Comparison of ENCODE assay signal across 11 cellular contexts in the genomic region with DNA sequence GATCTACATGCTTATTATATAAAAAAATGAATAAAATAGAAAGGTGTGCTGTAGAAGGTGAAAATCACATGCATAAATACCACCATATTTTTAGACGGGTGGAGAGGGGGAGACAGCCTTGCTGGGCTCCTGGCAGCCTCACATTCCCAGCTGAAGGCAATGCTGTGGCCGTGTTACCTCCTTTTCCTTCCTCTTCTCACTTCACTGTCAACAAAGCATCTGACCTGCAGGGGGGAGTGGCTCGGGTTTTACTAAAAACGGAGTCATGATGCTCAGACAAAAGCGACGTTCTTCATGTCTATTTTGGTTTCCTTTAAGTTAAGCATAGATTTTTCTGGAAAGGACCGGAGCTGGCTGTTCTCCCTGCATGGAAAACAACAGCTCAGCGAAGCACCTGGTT. TPM values are rescaled to one million over a fixed set of nuclear protein-coding genes. Genes with fewer than 3 reads are reported as not detected.
A peak's percentile ranks its signal among the peaks of the same experiment; 100 is the strongest.
DNase-seq lines count a peak whose midpoint lies in the region; ATAC-seq, FAIRE-seq and TF ChIP-seq lines count a peak whose summit lies in the region.
"Had no signal": no experiment of that assay in that cellular context is flagged by ENCODE, and none has a peak within 500 bp of the region (broad histone marks: within the 10 kb centered on the region; RNA-seq: fewer than 3 reads in every experiment).

No MANE protein-coding gene starts in this region.

- no peaks in the 10 kb centered on the region for H3K9me1 ChIP-seq in endothelial cell of umbilical vein (replicated peaks; ENCODE audit: control insufficient read depth, extremely low read depth, insufficient read depth, low read length)

- ATAC-seq in CD4-positive, alpha-beta T cell (ENCODE audit: poor library complexity), result peak; percentile 54
- ATAC-seq in HG03108 (IDR thresholded peaks at IDR 0.05; ENCODE audit: unreplicated experiment), result no peak

- dilution Hi-C loops in endothelial cell of umbilical vein (cut with MboI; ENCODE audit: extremely low pct_ligation_motif_present, low sequenced_read_pairs), result no loop called here

- H3K36me3 ChIP-seq in OCI-LY3 (replicated peaks; ENCODE audit: low read depth, low read length) (no peaks in the 10 kb centered on the region), endothelial cell of umbilical vein (ENCODE audit: control insufficient read depth in 2 of 2, extremely low read depth in 1 of 2, insufficient read depth in 2 of 2, low read length in 2 of 2) (no peaks in the 10 kb centered on the region), tibial artery (no peaks in the 10 kb centered on the region)
- H3K36me3 ChIP-seq: right atrium auricular region, WERI-Rb-1 had no signal

- BruUV-seq in endothelial cell of umbilical vein (replicated peaks; lab: Mats Ljungman, UMichigan), result no TSS peak

- TF ChIP-seq POLR2A in endothelial cell of umbilical vein (IDR thresholded peaks at IDR 0.05; ENCODE audit: low read depth, low read length) (no peak), erythroblast (IDR thresholded peaks at IDR 0.05; ENCODE audit: low read length) (no peak)

- no peak for TF ChIP-seq CTCF in CD4-positive, alpha-beta T cell (IDR thresholded peaks at IDR 0.05)
- TF ChIP-seq CTCF in GM12873 (IDR thresholded peaks at IDR 0.05; ENCODE audit: insufficient read depth, low read depth, low read length, missing control alignments), result peak; percentile 14
- no peak for TF ChIP-seq CTCF in OCI-LY3 (IDR thresholded peaks at IDR 0.05; ENCODE audit: low read depth, low read length)
- no peak for TF ChIP-seq CTCF in endothelial cell of umbilical vein (IDR thresholded peaks at IDR 0.05; ENCODE audit: extremely low read depth in 1 of 2, insufficient read depth in 1 of 2, low read depth in 1 of 2, low read length in 2 of 2)
- TF ChIP-seq CTCF in tibial artery (IDR thresholded peaks at IDR 0.05), result no peak

- FAIRE-seq in endothelial cell of umbilical vein (lab: Jason Lieb, UNC), result no peak

- H3K4me2 ChIP-seq in OCI-LY3 (ENCODE audit: low read length) (peak overlapping the region; percentile 41), endothelial cell of umbilical vein (ENCODE audit: insufficient read depth, low read length) (no peak overlapping the region)

- no peak overlapping the region for H3K4me3 Mint-ChIP-seq in CD4-positive, alpha-beta T cell

- CTCF ChIA-PET in CD4-positive, alpha-beta T cell (lab: Charles Lee), result no interaction called here
- CTCF ChIA-PET in endothelial cell of umbilical vein (lab: Charles Lee), result interaction anchor here (1.0 kb wide), 1 partner anchor 19 kb away, joined by 3 read pairs; no protein-coding TSS in a partner anchor

- H3K9ac ChIP-seq in OCI-LY3 (ENCODE audit: low read length), result no peak overlapping the region
- H3K9ac ChIP-seq in endothelial cell of umbilical vein (replicated peaks; ENCODE audit: extremely low read depth, insufficient read depth, low read length), result no peak overlapping the region

- H4K20me1 ChIP-seq in OCI-LY3 (ENCODE audit: insufficient read depth, low read length) (no peaks in the 10 kb centered on the region), endothelial cell of umbilical vein (replicated peaks; ENCODE audit: control insufficient read depth, extremely low read depth, insufficient read depth, low read length) (no peaks in the 10 kb centered on the region)

- no peak overlapping the region for H3K27ac Mint-ChIP-seq in CD4-positive, alpha-beta T cell

- H3K27ac ChIP-seq in CD4-positive, alpha-beta T cell (ENCODE audit: low read depth, low read length), result no peak overlapping the region
- H3K27ac ChIP-seq in OCI-LY3 (ENCODE audit: low read length) (no peak overlapping the region), endothelial cell of umbilical vein (ENCODE audit: insufficient read depth, low read depth, low read length) (no peak overlapping the region), tibial artery (no peak overlapping the region)
- H3K27ac ChIP-seq: right atrium auricular region, WERI-Rb-1 had no signal

- H3K9me3 Mint-ChIP-seq in CD4-positive, alpha-beta T cell, result no peaks in the 10 kb centered on the region

- H3K9me3 ChIP-seq in CD4-positive, alpha-beta T cell (ENCODE audit: control insufficient read depth, low read length), result no peaks in the 10 kb centered on the region
- H3K9me3 ChIP-seq in OCI-LY3 (ENCODE audit: insufficient read depth, low read length), result no peaks in the 10 kb centered on the region
- H3K9me3 ChIP-seq in endothelial cell of umbilical vein (replicated peaks; ENCODE audit: control insufficient read depth, insufficient read depth, low read length), result no peaks in the 10 kb centered on the region
- H3K9me3 ChIP-seq in tibial artery, result no peaks in the 10 kb centered on the region
- H3K9me3 ChIP-seq: right atrium auricular region had no signal

- intact Hi-C loops in CD4-positive, alpha-beta T cell (cut with DNase I, micrococcal nuclease), result no loop called here
- intact Hi-C loops in endothelial cell of umbilical vein (cut with micrococcal nuclease) (no loop called here), tibial artery (cut with DNase I; ENCODE audit: low total_unique reads) (no loop called here)

- peaks cover 10% of the 10 kb centered on the region for H3K27me3 Mint-ChIP-seq in CD4-positive, alpha-beta T cell

- H2AFZ ChIP-seq in OCI-LY3 (ENCODE audit: low read depth, low read length) (peak overlapping the region; percentile 39; the same call in 1 of the 2 replicates), endothelial cell of umbilical vein (ENCODE audit: low read depth, low read length) (peak overlapping the region; percentile 20)

- no peaks in the 10 kb centered on the region for H3K79me2 ChIP-seq in OCI-LY3 (ENCODE audit: low read length)
- H3K79me2 ChIP-seq in endothelial cell of umbilical vein (ENCODE audit: control insufficient read depth, insufficient read depth, low read length), result no peaks in the 10 kb centered on the region

- peaks cover 8% of the 10 kb centered on the region for H3K4me1 Mint-ChIP-seq in CD4-positive, alpha-beta T cell (ENCODE audit: low read depth)

- POLR2A ChIA-PET in CD4-positive, alpha-beta T cell (lab: Charles Lee), result no interaction called here
- POLR2A ChIA-PET in endothelial cell of umbilical vein (lab: Charles Lee), result no interaction called here

- H3K4me1 ChIP-seq in OCI-LY3 (ENCODE audit: low read length) (peaks cover 7% of the 10 kb centered on the region; the same call in 1 of the 2 replicates), endothelial cell of umbilical vein (ENCODE audit: control insufficient read depth, extremely low read depth, insufficient read depth, low read length) (no peaks in the 10 kb centered on the region), tibial artery (peaks cover 0 to under 1% (median 0%) of the 10 kb centered on the region in 4 donors)

- peak in 1 of 10 experiments; percentile 3 for DNase-seq in CD4-positive, alpha-beta T cell
- DNase-seq in endothelial cell of umbilical vein (ENCODE audit: low read depth, low spot score) (peak; percentile 11), globus pallidus (ENCODE audit: low spot score) (no peak), tibial artery (no peak), erythroblast (lab: John Stamatoyannopoulos, UW) (no peak)
- DNase-seq: activated naive CD4-positive, alpha-beta T cell; WERI-Rb-1 had no signal

- no peaks in the 10 kb centered on the region for H3K27me3 ChIP-seq in CD4-positive, alpha-beta T cell (ENCODE audit: control insufficient read depth, insufficient read depth, low read length)
- H3K27me3 ChIP-seq in OCI-LY3 (ENCODE audit: low read depth, low read length) (peaks cover 4% of the 10 kb centered on the region; the same call in 1 of the 2 replicates), endothelial cell of umbilical vein (ENCODE audit: control insufficient read depth in 2 of 2, insufficient read depth in 2 of 2, low read length in 2 of 2) (peaks cover 4 to 12% of the 10 kb centered on the region in 2 experiments), tibial artery (peaks cover 0 to 33% of the 10 kb centered on the region in 2 donors)
- H3K27me3 ChIP-seq: right atrium auricular region had no signal

- no peaks in the 10 kb centered on the region for H3K36me3 Mint-ChIP-seq in CD4-positive, alpha-beta T cell (ENCODE audit: low read depth)

- H3K4me3 ChIP-seq in OCI-LY3 (ENCODE audit: low read length), result 0 out of 2 replicates have a peak overlapping the region, but pooled peaks have one; percentile 22
- no peak overlapping the region for H3K4me3 ChIP-seq in endothelial cell of umbilical vein (replicated peaks in 1 of 3; ENCODE audit: insufficient read depth in 1 of 3, low read depth in 1 of 3, low read length in 3 of 3)
- no peak overlapping the region for H3K4me3 ChIP-seq in tibial artery
- H3K4me3 ChIP-seq: right atrium auricular region had no signal

TF ChIP-seq in endothelial cell of umbilical vein, 7 proteins besides CTCF, POLR2A, EP300 and RAD21:
- TF ChIP-seq, protein P1, sequence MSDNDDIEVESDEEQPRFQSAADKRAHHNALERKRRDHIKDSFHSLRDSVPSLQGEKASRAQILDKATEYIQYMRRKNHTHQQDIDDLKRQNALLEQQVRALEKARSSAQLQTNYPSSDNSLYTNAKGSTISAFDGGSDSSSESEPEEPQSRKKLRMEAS (IDR thresholded peaks at IDR 0.05; ENCODE audit: insufficient read depth, insufficient read length), result no peak
- no peak for TF ChIP-seq EZH2 (IDR thresholded peaks at IDR 0.05; ENCODE audit: borderline replicate concordance, low read depth, low read length, severe bottlenecking)
- TF ChIP-seq POLR2AphosphoS5 (IDR thresholded peaks at IDR 0.05; ENCODE audit: insufficient read depth, low read depth, low read length), result no peak
- no peak for TF ChIP-seq JUN (IDR thresholded peaks at IDR 0.05; ENCODE audit: borderline replicate concordance, insufficient read depth, insufficient read length, low read depth)
- no peak for TF ChIP-seq MYC (IDR thresholded peaks at IDR 0.05; ENCODE audit: low read depth, low read length)
- TF ChIP-seq GATA2 (IDR thresholded peaks at IDR 0.05; ENCODE audit: insufficient read depth, insufficient read length, low read depth, low read length), result no peak
- TF ChIP-seq FOS (IDR thresholded peaks at IDR 0.05; ENCODE audit: borderline replicate concordance, insufficient read depth, low read length), result no peak

RNA-seq across cellular contexts. Expression of a gene that starts 5.6 kb away (rescaled TPM):
- 10 to 100 TPM; 45.0 to 47.1 TPM for total RNA-seq in CD4-positive, alpha-beta T cell
- total RNA-seq in endothelial cell of umbilical vein, result 37.0 and 41.8 TPM in 2 replicates
- 10.7 and 11.5 TPM in 2 replicates for polyA plus RNA-seq in endothelial cell of umbilical vein
- polyA plus RNA-seq in endothelial cell of umbilical vein (2011; cell fraction: cytosol; rRNA removed), result 8.8 and 10.4 TPM in 2 replicates
- polyA plus RNA-seq in endothelial cell of umbilical vein (2011; cell fraction: nucleus; rRNA removed), result 23.5 and 24.7 TPM in 2 replicates
- polyA plus RNA-seq in endothelial cell of umbilical vein (2012), result 19.5 and 23.2 TPM in 2 replicates
- polyA minus RNA-seq in endothelial cell of umbilical vein, result 27.7 and 39.0 TPM in 2 replicates
- 19.4 TPM for polyA minus RNA-seq in endothelial cell of umbilical vein (2011; cell fraction: cytosol; rRNA and poly(A)+ RNA removed)
- 58.5 and 61.8 TPM in 2 replicates for polyA minus RNA-seq in endothelial cell of umbilical vein (2011; cell fraction: nucleus; rRNA and poly(A)+ RNA removed)
